Comparison of ENCODE assay signal across 8 cellular contexts in genomic region chr2:38274286-38275276, GRCh38.
A peak's percentile ranks its signal among the peaks of the same experiment; 100 is the strongest.
DNase-seq lines count a peak whose midpoint lies in the region; ATAC-seq, FAIRE-seq and TF ChIP-seq lines count a peak whose summit lies in the region.

No MANE protein-coding gene starts in this region.

- H3K36me3 ChIP-seq in cardiac muscle cell (no peaks in the 10 kb centered on the region), Loucy (ENCODE audit: insufficient read depth, low read length) (no peaks in the 10 kb centered on the region), left lung (no peaks in the 10 kb centered on the region), upper lobe of left lung (no peaks in the 10 kb centered on the region)

- no peaks in the 10 kb centered on the region for H3K9me3 ChIP-seq in cardiac muscle cell (ENCODE audit: low read depth)
- H3K9me3 ChIP-seq in Loucy (ENCODE audit: insufficient read depth, low read depth, low read length), result no peaks in the 10 kb centered on the region
- no peaks in the 10 kb centered on the region for H3K9me3 ChIP-seq in left lung
- no peaks in the 10 kb centered on the region for H3K9me3 ChIP-seq in upper lobe of left lung

- no peaks in the 10 kb centered on the region for H3K79me2 ChIP-seq in Loucy (ENCODE audit: insufficient read depth, low read length)

- H3K9me2 ChIP-seq in Loucy (replicated peaks; ENCODE audit: low read depth, low read length), result no peaks in the 10 kb centered on the region

- DNase-seq in cardiac muscle cell (ENCODE audit: low read depth in 1 of 2, low spot score in 1 of 2) (peak; percentile 64 to 89), cardiac septum (ENCODE audit: low spot score) (no peak), RCC 7860 (ENCODE audit: low spot score) (peak; percentile 77), cerebellar cortex (ENCODE audit: low spot score) (peak; percentile 69), left lung (no peak), upper lobe of left lung (peak in 1 of 2 donors; percentile 44)

- TF ChIP-seq POLR2A in upper lobe of left lung (IDR thresholded peaks at IDR 0.05), result no peak

- peak; percentile 90 for FAIRE-seq in RCC 7860 (lab: Jason Lieb, UNC)

- H3K4me2 ChIP-seq in Loucy (ENCODE audit: low read depth, low read length, poor library complexity, severe bottlenecking), result no peak overlapping the region

- intact Hi-C loops in cardiac septum (cut with DNase I), result loop anchor here (2.0 to 10.0 kb wide), 4 partner anchors 200 to 880 kb away; partner anchors contain the start of gene CYP1B1
- intact Hi-C loops in left lung (cut with DNase I), result loop anchor here in 1 of 2 donors (10.0 kb wide), 1 partner anchor 290 kb away; no protein-coding TSS in a partner anchor

- H2AFZ ChIP-seq in Loucy (ENCODE audit: low read length), result no peak overlapping the region

- 40 to 57% methylated on average over 7 of the region's 7 CpGs for WGBS in upper lobe of left lung, 2 donors

- H3K4me1 ChIP-seq in cardiac muscle cell (ENCODE audit: low read depth) (no peaks in the 10 kb centered on the region), Loucy (ENCODE audit: insufficient read depth, low read length, poor library complexity, severe bottlenecking) (peaks cover 3% of the 10 kb centered on the region), left lung (peaks cover 0 to 8% of the 10 kb centered on the region in 2 donors), upper lobe of left lung (peaks cover 0 to 4% (median 2%) of the 10 kb centered on the region in 4 donors)

- TF ChIP-seq CTCF in cardiac muscle cell (IDR thresholded peaks at IDR 0.05; ENCODE audit: low read depth, low read length) (peak; percentile 48), Loucy (conservative IDR thresholded peaks at IDR 0.05; ENCODE audit: low read length) (peak; percentile 78), left lung (IDR thresholded peaks at IDR 0.05) (peak; percentile 2 to 41), upper lobe of left lung (IDR thresholded peaks at IDR 0.05) (peak in 5 of 6 experiments; percentile 48 to 89 (median 86))

- no peaks in the 10 kb centered on the region for H4K20me1 ChIP-seq in Loucy (ENCODE audit: insufficient read depth, low read length, poor library complexity, severe bottlenecking)

- H3F3A ChIP-seq in Loucy (ENCODE audit: low read depth), result no peaks in the 10 kb centered on the region

- ATAC-seq in left lung (peak; percentile 97), upper lobe of left lung (ENCODE audit: low FRiP score in 2 of 2) (peak; percentile 73 to 91), HG03095 (IDR thresholded peaks at IDR 0.05; ENCODE audit: unreplicated experiment) (no peak)

- TF ChIP-seq EP300 in upper lobe of left lung (IDR thresholded peaks at IDR 0.05), result no peak

- no peak overlapping the region for H3K4me3 ChIP-seq in cardiac muscle cell
- H3K4me3 ChIP-seq in Loucy (ENCODE audit: low read length, poor library complexity, severe bottlenecking), result no peak overlapping the region
- no peak overlapping the region for H3K4me3 ChIP-seq in left lung
- no peak overlapping the region for H3K4me3 ChIP-seq in upper lobe of left lung

- no peaks in the 10 kb centered on the region for H3K27me3 ChIP-seq in cardiac muscle cell
- H3K27me3 ChIP-seq in Loucy (ENCODE audit: insufficient read depth, low read length, poor library complexity, severe bottlenecking), result no peaks in the 10 kb centered on the region
- no peaks in the 10 kb centered on the region for H3K27me3 ChIP-seq in left lung
- no peaks in the 10 kb centered on the region for H3K27me3 ChIP-seq in upper lobe of left lung

- H3K27ac ChIP-seq in cardiac muscle cell (no peak overlapping the region), left lung (no peak overlapping the region), upper lobe of left lung (no peak overlapping the region)

- no peak overlapping the region for H3K9ac ChIP-seq in Loucy (ENCODE audit: low read depth, low read length, poor library complexity, severe bottlenecking)

Comparison
In these comparisons a context has a peak if more than half of its experiments do, and no peak if none do; other contexts are left out.
1. DNase-seq: peak in cardiac muscle cell (2 of 2), RCC 7860 (single experiment) and cerebellar cortex (single experiment); none in cardiac septum (single experiment) and left lung (0 of 2).
2. CTCF ChIP-seq: peak in every context shown above with its lines; median percentile 86 in upper lobe of left lung; 78 in Loucy; 48 in cardiac muscle cell; 22 in left lung.